ENCODE assay signal across 1 cellular context in genomic region chr18:10525563-10526210, GRCh38.
A peak's percentile ranks its signal among the peaks of the same experiment; 100 is the strongest.
TF ChIP-seq lines count a peak whose summit lies in the region.

Gene NAPG, plus strand, starts transcription at chr18:10526027. Its CDS starts 76 bp downstream, at chr18:10526103.

TF ChIP-seq in WTC11, 78 proteins besides CTCF, POLR2A, EP300 and RAD21 (continued from another document):
- no peak for TF ChIP-seq NR1H2 (CRISPR knock-in tag; IDR thresholded peaks at IDR 0.05)
- no peak for TF ChIP-seq NFE2L1 (CRISPR knock-in tag; IDR thresholded peaks at IDR 0.05)
- TF ChIP-seq ERG (CRISPR knock-in tag; IDR thresholded peaks at IDR 0.05): no peak
- TF ChIP-seq SOX15 (CRISPR knock-in tag; IDR thresholded peaks at IDR 0.05): no peak
- TF ChIP-seq FOXK1 (CRISPR knock-in tag; IDR thresholded peaks at IDR 0.05): peak; percentile 73; the same call in 1 of the 2 replicates
- TF ChIP-seq GRHL2 (CRISPR knock-in tag; IDR thresholded peaks at IDR 0.05; ENCODE audit: insufficient replicate concordance, severe bottlenecking): no peak
- TF ChIP-seq IRF1 (CRISPR knock-in tag; IDR thresholded peaks at IDR 0.05): no peak
- TF ChIP-seq FOXP4 (CRISPR knock-in tag; IDR thresholded peaks at IDR 0.05): no peak
- TF ChIP-seq MLX (CRISPR knock-in tag; IDR thresholded peaks at IDR 0.05): no peak
- TF ChIP-seq ATF6 (CRISPR knock-in tag; IDR thresholded peaks at IDR 0.05): no peak
- no peak for TF ChIP-seq FOXJ3 (CRISPR knock-in tag; IDR thresholded peaks at IDR 0.05; ENCODE audit: borderline replicate concordance)
- no peak for TF ChIP-seq ZBTB21 (CRISPR knock-in tag; IDR thresholded peaks at IDR 0.05; ENCODE audit: borderline replicate concordance)
- TF ChIP-seq MYBL2 (CRISPR knock-in tag; IDR thresholded peaks at IDR 0.05): no peak
- no peak for TF ChIP-seq SMAD4 (CRISPR knock-in tag; IDR thresholded peaks at IDR 0.05)
- TF ChIP-seq ZNF219 (CRISPR knock-in tag; IDR thresholded peaks at IDR 0.05; ENCODE audit: borderline replicate concordance): no peak
- no peak for TF ChIP-seq TCF7 (CRISPR knock-in tag; IDR thresholded peaks at IDR 0.05; ENCODE audit: low read depth)
